In the genomic region with DNA sequence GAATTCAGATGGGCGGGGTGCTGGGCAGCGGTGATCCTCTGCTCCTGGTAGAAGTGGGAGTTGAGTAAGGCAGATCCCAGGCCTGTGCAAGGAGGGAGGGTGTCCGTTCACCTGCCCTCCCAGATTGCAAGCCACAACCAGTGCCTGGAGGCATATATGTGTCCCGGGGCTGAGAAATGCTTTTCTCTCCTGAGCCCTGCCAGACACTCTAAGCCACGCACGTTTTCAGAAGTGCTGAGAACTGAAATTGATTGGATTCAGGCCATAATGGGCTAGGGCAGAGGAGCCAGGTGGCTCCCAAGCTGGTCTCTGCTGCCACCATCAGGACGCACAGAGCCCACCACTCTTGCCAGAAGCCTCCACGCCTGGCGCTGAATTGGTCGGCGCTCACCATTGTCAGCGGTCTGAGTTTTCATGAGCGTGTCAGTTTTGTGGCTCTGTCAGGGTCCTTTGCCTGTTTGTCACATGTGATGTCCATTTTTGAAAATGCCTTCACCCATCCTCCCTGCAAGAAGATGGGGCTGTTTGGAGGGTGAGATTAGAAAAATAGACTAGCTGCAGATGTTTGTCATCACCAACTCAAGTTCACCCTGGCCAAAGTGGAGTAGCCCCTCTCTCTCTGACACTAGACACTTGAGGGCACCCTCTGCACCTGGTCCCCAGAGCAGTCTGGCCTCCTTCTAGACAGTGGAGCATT, we compare ENCODE assay signal across 8 cellular contexts. TPM values are rescaled to one million over a fixed set of nuclear protein-coding genes. Genes with fewer than 3 reads are reported as not detected.
A peak's percentile ranks its signal among the peaks of the same experiment; 100 is the strongest.
DNase-seq lines count a peak whose midpoint lies in the region; ATAC-seq and TF ChIP-seq lines count a peak whose summit lies in the region.

No MANE protein-coding gene starts in this region.

- no peak overlapping the region for H3K4me3 ChIP-seq in osteoblast (ENCODE audit: insufficient read depth, low read length)

- H3K79me2 ChIP-seq in osteoblast (ENCODE audit: insufficient read depth, low read length) = no peaks in the 10 kb centered on the region

- DNase-seq in activated T-cell treated with anti-CD3 and anti-CD28 coated beads for 24 hours (ENCODE audit: low read depth) = peak; percentile 5
- DNase-seq in activated T-cell treated with anti-CD3 and anti-CD28 coated beads, Interleukin-2, amount 50 U/mL, for 1 hour = no peak
- DNase-seq in NCI-H2081 treated with DMSO at 0.1 percent for 48 hours (lab: John Stamatoyannopoulos, UW) = peak; percentile 47
- peak; percentile 78 for DNase-seq in WTC11 (ENCODE audit: low spot score)
- DNase-seq in foreskin melanocyte = peak; percentile 31
- DNase-seq in osteoblast (ENCODE audit: insufficient read length, low spot score, missing footprints) = peak; percentile 91
- no peak for DNase-seq in GOT3 (lab: John Stamatoyannopoulos, UW)

- peak; percentile 53 for ATAC-seq in HG02938 (IDR thresholded peaks at IDR 0.05; ENCODE audit: unreplicated experiment)
- ATAC-seq in WTC11 = peak; percentile 98

- no peaks in the 10 kb centered on the region for H3K36me3 ChIP-seq in osteoblast (ENCODE audit: insufficient read depth, low read length)

- CTCF ChIA-PET in WTC11 (lab: Charles Lee) = interaction anchor here (0.6 to 6.3 kb wide), 7 partner anchors 15 to 658 kb away, joined by 3 to 46 read pairs (median 4); partner anchors contain the start of gene BFSP2

- H3K4me2 ChIP-seq in osteoblast (ENCODE audit: insufficient read depth, low read length) = peak overlapping the region; percentile 32

- H3K36me3 Mint-ChIP-seq in WTC11 = no peaks in the 10 kb centered on the region

- peaks cover 6% of the 10 kb centered on the region for H3K27me3 ChIP-seq in osteoblast (ENCODE audit: insufficient read depth, low read length)

- no peak overlapping the region for H3K27ac ChIP-seq in osteoblast (ENCODE audit: low read depth, low read length)

- H3K27me3 Mint-ChIP-seq in WTC11 (ENCODE audit: low read depth) = no peaks in the 10 kb centered on the region

- H3K9me3 Mint-ChIP-seq in WTC11 = no peaks in the 10 kb centered on the region

- no peak overlapping the region for H2AFZ ChIP-seq in osteoblast (ENCODE audit: low read length)

- H3K4me3 Mint-ChIP-seq in WTC11 = no peak overlapping the region

- H3K27ac Mint-ChIP-seq in WTC11 = no peak overlapping the region

- POLR2A ChIA-PET in WTC11 (lab: Charles Lee) = no interaction called here

- peak; percentile 60 for TF ChIP-seq CTCF in WTC11 (IDR thresholded peaks at IDR 0.05)
- peak; percentile 69 for TF ChIP-seq CTCF in osteoblast (IDR thresholded peaks at IDR 0.05; ENCODE audit: extremely low read depth, low read depth, low read length)

- H3K9me3 ChIP-seq in osteoblast (ENCODE audit: low read depth, low read length) = no peaks in the 10 kb centered on the region

- H3K4me1 ChIP-seq in osteoblast (ENCODE audit: insufficient read depth, low read length) = no peaks in the 10 kb centered on the region

- no peaks in the 10 kb centered on the region for H4K20me1 ChIP-seq in osteoblast (ENCODE audit: insufficient read depth, low read length)

- H3K4me1 Mint-ChIP-seq in WTC11 = peaks cover 19% of the 10 kb centered on the region

TF ChIP-seq in WTC11, 78 proteins besides CTCF, POLR2A, EP300 and RAD21:
- 0 out of 2 replicates have a peak, but pooled peaks have one; percentile 24 for TF ChIP-seq MAX (CRISPR knock-in tag; IDR thresholded peaks at IDR 0.05)
- no peak for TF ChIP-seq SMAD3 (CRISPR knock-in tag; IDR thresholded peaks at IDR 0.05; ENCODE audit: borderline replicate concordance)
TF ChIP-seq in WTC11: peak in this region for 1.

RNA-seq across cellular contexts. Expression of gene BFSP2, which starts 15.4 kb away (rescaled TPM):
- total RNA-seq in WTC11 (2021) (0.44 TPM in 1 of 3 replicates, not detected in the others), osteoblast (not detected in 2 replicates)

Comparison
In these comparisons a context has a peak if more than half of its experiments do, and no peak if none do; other contexts are left out.
1. DNase-seq: peak in activated T-cell treated with anti-CD3 and anti-CD28 coated beads for 24 hours (single experiment), NCI-H2081 treated with DMSO at 0.1 percent for 48 hours (single experiment), WTC11 (single experiment), foreskin melanocyte (single experiment) and osteoblast (single experiment); none in activated T-cell treated with anti-CD3 and anti-CD28 coated beads, Interleukin-2, amount 50 U/mL, for 1 hour (single experiment) and GOT3 (single experiment).